19 cellular contexts compared by ENCODE assay signal in the genomic region with DNA sequence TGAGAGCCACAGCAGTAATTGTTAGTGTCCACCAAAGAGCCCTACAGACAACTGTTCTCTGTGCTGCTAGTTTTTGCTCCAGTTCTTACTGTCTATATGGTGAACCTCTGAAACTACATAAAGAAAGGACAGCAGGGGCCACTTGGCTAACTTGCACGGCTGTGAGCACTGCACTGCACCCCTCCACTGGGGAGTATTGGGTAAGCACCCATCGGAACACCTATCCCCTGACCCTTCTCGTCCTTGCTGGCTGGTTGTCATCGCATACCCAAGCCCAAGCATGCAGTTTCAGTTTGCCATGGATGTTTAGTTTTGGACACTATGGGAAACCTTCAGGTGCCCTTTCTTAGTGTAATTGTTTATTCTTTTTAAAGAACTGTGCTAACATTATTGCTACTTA.
A peak's percentile ranks its signal among the peaks of the same experiment; 100 is the strongest.
DNase-seq lines count a peak whose midpoint lies in the region; ATAC-seq and TF ChIP-seq lines count a peak whose summit lies in the region.
"Had no signal": no experiment of that assay in that cellular context is flagged by ENCODE, and none has a peak within 500 bp of the region (broad histone marks: within the 10 kb centered on the region; RNA-seq: fewer than 3 reads in every experiment).

No MANE protein-coding gene starts in this region.

- no peak overlapping the region for H3K14ac ChIP-seq in trophoblast cell (ENCODE audit: low read length)

- no peak overlapping the region for H2BK120ac ChIP-seq in trophoblast cell (ENCODE audit: insufficient read depth, low read length, poor library complexity)

- no peaks in the 10 kb centered on the region for H3K9me3 ChIP-seq in CD8-positive, alpha-beta T cell (ENCODE audit: low read length)
- H3K9me3 ChIP-seq in esophagus muscularis mucosa (no peaks in the 10 kb centered on the region), trophoblast cell (ENCODE audit: insufficient read depth, low read depth, low read length) (no peaks in the 10 kb centered on the region)
- H3K9me3 ChIP-seq: upper lobe of right lung had no signal

- no peak overlapping the region for H4K91ac ChIP-seq in trophoblast cell (ENCODE audit: low read depth, low read length)

- H4K12ac ChIP-seq in trophoblast cell (ENCODE audit: low read depth, low read length) = no peak overlapping the region

- no peak overlapping the region for H2AK5ac ChIP-seq in trophoblast cell (ENCODE audit: low read length)

- H2BK12ac ChIP-seq in trophoblast cell (ENCODE audit: low read length) = no peak overlapping the region

- peak overlapping the region; percentile 70 for H3K27ac Mint-ChIP-seq in T-helper 1 cell treated with Interleukin-12 subunit alpha and Interleukin-12 subunit beta and Interleukin-4 antibody, amounts not matched to agents 30 μg/mL and 1 μg/mL, for 36 hours
- peak overlapping the region; percentile 98 for H3K27ac Mint-ChIP-seq in CD8-positive, alpha-beta T cell
- peak overlapping the region; percentile 100 for H3K27ac Mint-ChIP-seq in memory B cell

- peak overlapping the region; percentile 42 for H3K27ac ChIP-seq in CD8-positive, alpha-beta T cell (ENCODE audit: low read depth, low read length)
- H3K27ac ChIP-seq in esophagus muscularis mucosa (replicated peaks in 1 of 4) (no peak overlapping the region), trophoblast cell (ENCODE audit: low read depth, low read length) (no peak overlapping the region)
- H3K27ac ChIP-seq: 22Rv1, upper lobe of right lung had no signal

- peaks cover 55% of the 10 kb centered on the region for H3K4me1 Mint-ChIP-seq in T-helper 1 cell treated with Interleukin-12 subunit alpha and Interleukin-12 subunit beta and Interleukin-4 antibody, amounts not matched to agents 30 μg/mL and 1 μg/mL, for 36 hours (ENCODE audit: low read depth)
- peaks cover 94% of the 10 kb centered on the region for H3K4me1 Mint-ChIP-seq in CD8-positive, alpha-beta T cell (ENCODE audit: low read depth)
- H3K4me1 Mint-ChIP-seq in memory B cell = peaks cover 67% of the 10 kb centered on the region

- in situ Hi-C loops in KBM-7 (cut with MboI; ENCODE audit: low pct_unique_long_range_greater_than_20kb, low sequenced_read_pairs) = no loop called here

- H3K36me3 Mint-ChIP-seq in T-helper 1 cell treated with Interleukin-12 subunit alpha and Interleukin-12 subunit beta and Interleukin-4 antibody, amounts not matched to agents 30 μg/mL and 1 μg/mL, for 36 hours (ENCODE audit: low read depth) = peaks cover 42% of the 10 kb centered on the region
- peaks cover 39% of the 10 kb centered on the region for H3K36me3 Mint-ChIP-seq in CD8-positive, alpha-beta T cell
- peaks cover 5% of the 10 kb centered on the region for H3K36me3 Mint-ChIP-seq in memory B cell

- H2AFZ ChIP-seq in trophoblast cell (ENCODE audit: insufficient read depth, low read length, poor library complexity) = no peak overlapping the region

- no peaks in the 10 kb centered on the region for H3K79me2 ChIP-seq in trophoblast cell (ENCODE audit: control insufficient read depth, insufficient read depth, low read length, poor library complexity)

- H3K4me3 ChIP-seq in CD8-positive, alpha-beta T cell (ENCODE audit: low read depth, low read length) = no peak overlapping the region
- H3K4me3 ChIP-seq in esophagus muscularis mucosa = no peak overlapping the region
- H3K4me3 ChIP-seq in trophoblast cell (ENCODE audit: low read depth, low read length) = no peak overlapping the region
- H3K4me3 ChIP-seq: upper lobe of right lung had no signal

- no peak overlapping the region for H3K4ac ChIP-seq in trophoblast cell (ENCODE audit: low read depth, low read length)

- no peaks in the 10 kb centered on the region for H3K27me3 ChIP-seq in CD8-positive, alpha-beta T cell (ENCODE audit: insufficient read depth, low read length)
- H3K27me3 ChIP-seq in esophagus muscularis mucosa = no peaks in the 10 kb centered on the region
- H3K27me3 ChIP-seq in trophoblast cell (ENCODE audit: insufficient read depth, low read length) = no peaks in the 10 kb centered on the region
- H3K27me3 ChIP-seq: upper lobe of right lung had no signal

- H3K27me3 Mint-ChIP-seq in T-helper 1 cell treated with Interleukin-12 subunit alpha and Interleukin-12 subunit beta and Interleukin-4 antibody, amounts not matched to agents 30 μg/mL and 1 μg/mL, for 36 hours (ENCODE audit: low read depth) = peaks cover 2% of the 10 kb centered on the region
- no peaks in the 10 kb centered on the region for H3K27me3 Mint-ChIP-seq in CD8-positive, alpha-beta T cell (ENCODE audit: low read depth)
- no peaks in the 10 kb centered on the region for H3K27me3 Mint-ChIP-seq in memory B cell
- H3K27me3 Mint-ChIP-seq: stimulated activated naive CD8-positive, alpha-beta T cell treated with anti-CD3 and anti-CD28 coated beads, Interleukin-15, amount 100 ng/mL, for 72 hours had no signal

- no peak overlapping the region for H3K23ac ChIP-seq in trophoblast cell (ENCODE audit: low read length)

- H3K79me1 ChIP-seq in trophoblast cell (ENCODE audit: low read length) = no peaks in the 10 kb centered on the region

- DNase-seq in T-helper 1 cell (no peak), memory B cell (ENCODE audit: low spot score in 2 of 2) (no peak), esophagus muscularis mucosa (ENCODE audit: extremely low spot score) (no peak), KBM-7 (no peak), trophoblast cell (no peak)
- peak in 2 of 7 experiments; percentile 4 to 48 for DNase-seq in CD8-positive, alpha-beta T cell
- peak; percentile 54 for DNase-seq in activated CD8-positive, alpha-beta memory T cell treated with anti-CD3 and anti-CD28 coated beads, Interleukin-2, amount 50 U/mL, for 48 hours
- DNase-seq: AML-193, Calu3, NCI-H1105 treated with DMSO at 0.1 percent for 48 hours, NCI-H510A treated with DMSO at 0.1 percent for 48 hours, occipital lobe, RPMI8226, upper lobe of right lung had no signal

- no peak for TF ChIP-seq CTCF in CD8-positive, alpha-beta T cell (IDR thresholded peaks at IDR 0.05)
- TF ChIP-seq CTCF in esophagus muscularis mucosa (IDR thresholded peaks at IDR 0.05) = no peak

- no peak overlapping the region for H3K9ac ChIP-seq in trophoblast cell (ENCODE audit: low read length)

- no peak overlapping the region for H2BK5ac ChIP-seq in trophoblast cell (ENCODE audit: low read depth, low read length, poor library complexity)

- no peaks in the 10 kb centered on the region for H3K9me3 Mint-ChIP-seq in T-helper 1 cell treated with Interleukin-12 subunit alpha and Interleukin-12 subunit beta and Interleukin-4 antibody, amounts not matched to agents 30 μg/mL and 1 μg/mL, for 36 hours
- no peaks in the 10 kb centered on the region for H3K9me3 Mint-ChIP-seq in CD8-positive, alpha-beta T cell
- H3K9me3 Mint-ChIP-seq in memory B cell = no peaks in the 10 kb centered on the region
- H3K9me3 Mint-ChIP-seq: stimulated activated naive CD8-positive, alpha-beta T cell treated with anti-CD3 and anti-CD28 coated beads, Interleukin-15, amount 100 ng/mL, for 72 hours had no signal

- intact Hi-C loops in CD8-positive, alpha-beta T cell (cut with DNase I, micrococcal nuclease) = no loop called here
- intact Hi-C loops in esophagus muscularis mucosa (cut with DNase I) = no loop called here

- no peak overlapping the region for H3K4me3 Mint-ChIP-seq in T-helper 1 cell treated with Interleukin-12 subunit alpha and Interleukin-12 subunit beta and Interleukin-4 antibody, amounts not matched to agents 30 μg/mL and 1 μg/mL, for 36 hours
- no peak overlapping the region for H3K4me3 Mint-ChIP-seq in CD8-positive, alpha-beta T cell
- peak overlapping the region; percentile 56 for H3K4me3 Mint-ChIP-seq in memory B cell

- TF ChIP-seq EP300 in esophagus muscularis mucosa (IDR thresholded peaks at IDR 0.05) = no peak

- ATAC-seq in CD8-positive, alpha-beta T cell = no peak
- ATAC-seq in memory B cell (ENCODE audit: low read depth) = no peak
- ATAC-seq: left lobe of liver, sciatic nerve, upper lobe of right lung had no signal

- peaks cover 79% of the 10 kb centered on the region for H3K4me1 ChIP-seq in CD8-positive, alpha-beta T cell (ENCODE audit: insufficient read depth, low read length)
- H3K4me1 ChIP-seq in esophagus muscularis mucosa (peaks cover 0 to 11% (median 5%) of the 10 kb centered on the region in 4 donors), trophoblast cell (ENCODE audit: control insufficient read depth in 1 of 2, insufficient read depth in 2 of 2, low read length in 2 of 2) (no peaks in the 10 kb centered on the region)
- H3K4me1 ChIP-seq: upper lobe of right lung had no signal

- no peaks in the 10 kb centered on the region for H3K36me3 ChIP-seq in CD8-positive, alpha-beta T cell (ENCODE audit: insufficient read depth, low read length)
- H3K36me3 ChIP-seq in esophagus muscularis mucosa (peaks cover 0 to 43% (median 20%) of the 10 kb centered on the region in 4 donors), trophoblast cell (ENCODE audit: control insufficient read depth in 1 of 2, insufficient read depth in 2 of 2, low read length in 2 of 2) (peaks cover 11 to 20% of the 10 kb centered on the region in 2 experiments)

- WGBS in esophagus muscularis mucosa = 91% methylated on average over 4 of the region's 4 CpGs
- WGBS in trophoblast cell (ENCODE audit: extremely low coverage, insufficient coverage, insufficient read length) = no CpG with 5 or more reads among the region's 4 CpGs

- no peak for TF ChIP-seq POLR2A in esophagus muscularis mucosa (IDR thresholded peaks at IDR 0.05; ENCODE audit: low read depth)

- CTCF ChIA-PET in CD8-positive, alpha-beta T cell (lab: Charles Lee) = interaction anchor here (0.7 to 18.7 kb wide), 15 partner anchors 9 to 204 kb away, joined by 3 to 306 read pairs (median 7); no protein-coding TSS in a partner anchor

- POLR2A ChIA-PET in CD8-positive, alpha-beta T cell (lab: Charles Lee) = interaction anchor here (0.6 to 7.1 kb wide), 11 partner anchors 13 to 115 kb away, joined by 3 to 51 read pairs (median 7); partner anchors contain the start of gene GPR183

- no peak overlapping the region for H3K4me2 ChIP-seq in trophoblast cell (ENCODE audit: low read length)

- H3K18ac ChIP-seq in trophoblast cell (ENCODE audit: low read length) = no peak overlapping the region

- H4K8ac ChIP-seq in trophoblast cell (ENCODE audit: low read depth, low read length) = no peak overlapping the region
